ENCODE assay signal across 13 cellular contexts in the genomic region with DNA sequence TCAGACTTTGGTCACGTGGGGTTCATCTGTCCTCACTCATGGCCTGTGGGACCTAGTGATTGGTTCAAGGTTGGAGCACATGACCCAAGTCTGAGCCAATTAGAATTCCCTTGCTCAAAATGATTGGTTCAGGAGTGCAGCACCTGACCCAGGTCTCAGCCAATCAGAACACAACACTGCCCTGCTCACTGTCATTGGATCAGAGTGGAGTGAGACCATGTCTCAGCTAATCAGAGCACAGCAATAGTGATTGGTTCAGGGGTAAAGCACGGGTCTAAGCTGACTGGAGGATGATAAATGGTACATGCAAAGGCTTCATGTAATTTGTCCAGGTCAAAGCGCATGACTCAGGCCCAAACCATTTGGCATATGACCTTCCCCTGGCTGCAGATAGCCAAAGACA.
A peak's percentile ranks its signal among the peaks of the same experiment; 100 is the strongest.
DNase-seq lines count a peak whose midpoint lies in the region; ATAC-seq, FAIRE-seq and TF ChIP-seq lines count a peak whose summit lies in the region.
"Had no signal": no experiment of that assay in that cellular context is flagged by ENCODE, and none has a peak within 500 bp of the region (broad histone marks: within the 10 kb centered on the region; RNA-seq: fewer than 3 reads in every experiment).

No MANE protein-coding gene starts in this region.

- TF ChIP-seq CTCF in fibroblast of villous mesenchyme (IDR thresholded peaks at IDR 0.05; ENCODE audit: insufficient read depth, low read depth, low read length): no peak
- no peak for TF ChIP-seq CTCF in lower leg skin (IDR thresholded peaks at IDR 0.05)

- H3K4me3 ChIP-seq in fibroblast of villous mesenchyme (ENCODE audit: low read depth, low read length) (no peak overlapping the region), lower leg skin (ENCODE audit: low read depth, poor library complexity, severe bottlenecking) (no peak overlapping the region)
- H3K4me3 ChIP-seq: BLaER1, lower lobe of right lung had no signal

- TF ChIP-seq POLR2A in lower leg skin (IDR thresholded peaks at IDR 0.05): no peak

- H3K4me1 Mint-ChIP-seq in activated T-cell treated with anti-CD3 and anti-CD28 coated beads, Interleukin-2, amount 50 U/mL, for 72 hours (ENCODE audit: low read depth): peaks cover 37% of the 10 kb centered on the region

- DNase-seq in activated T-cell treated with anti-CD3 and anti-CD28 coated beads, Interleukin-2, amount 50 U/mL, for 72 hours: no peak
- no peak for DNase-seq in activated T-cell treated with anti-CD3 and anti-CD28 coated beads, Interleukin-2, amount 50 U/mL, for 48 hours
- DNase-seq in SW480 (ENCODE audit: low spot score) (peak; percentile 73), fibroblast of villous mesenchyme (ENCODE audit: low read depth) (peak; percentile 30), urothelium cell line (ENCODE audit: low spot score) (no peak), lower leg skin (ENCODE audit: low spot score in 2 of 2) (no peak), DMS53 treated with DMSO at 0.1 percent for 48 hours (lab: John Stamatoyannopoulos, UW; ENCODE audit: unreplicated experiment) (no peak), HPDE6-E6E7 (ENCODE audit: extremely low spot score) (no peak)
- DNase-seq: activated CD4-positive, alpha-beta T cell treated with anti-CD3 and anti-CD28 coated beads for 48 hours; effector memory CD8-positive, alpha-beta T cell; lower lobe of right lung; NCI-H446 had no signal

- FAIRE-seq in urothelium cell line (lab: Jason Lieb, UNC): peak; percentile 37

- no peak overlapping the region for H3K4me3 Mint-ChIP-seq in activated T-cell treated with anti-CD3 and anti-CD28 coated beads, Interleukin-2, amount 50 U/mL, for 72 hours
- H3K4me3 Mint-ChIP-seq: effector memory CD8-positive, alpha-beta T cell had no signal

- 67 to 86% methylated on average over 3 of the region's 3 CpGs for WGBS in lower leg skin, 2 donors

- peak; percentile 8 to 16 for ATAC-seq in activated T-cell treated with anti-CD3 and anti-CD28 coated beads, Interleukin-2, amount 50 U/mL, for 72 hours (replicated peaks in 1 of 2)
- ATAC-seq: effector memory CD8-positive, alpha-beta T cell; lower lobe of right lung had no signal

- H3K27me3 Mint-ChIP-seq in activated T-cell treated with anti-CD3 and anti-CD28 coated beads, Interleukin-2, amount 50 U/mL, for 72 hours (ENCODE audit: low read depth): no peaks in the 10 kb centered on the region
- H3K27me3 Mint-ChIP-seq: effector memory CD8-positive, alpha-beta T cell had no signal

- no peak overlapping the region for H3K27ac Mint-ChIP-seq in activated T-cell treated with anti-CD3 and anti-CD28 coated beads, Interleukin-2, amount 50 U/mL, for 72 hours

- intact Hi-C loops in lower leg skin (cut with DNase I; ENCODE audit: low total_unique reads): no loop called here

- no peaks in the 10 kb centered on the region for H3K9me3 Mint-ChIP-seq in activated T-cell treated with anti-CD3 and anti-CD28 coated beads, Interleukin-2, amount 50 U/mL, for 72 hours
- H3K9me3 Mint-ChIP-seq: effector memory CD8-positive, alpha-beta T cell had no signal

- peaks cover 7 to 15% of the 10 kb centered on the region in 2 donors for H3K36me3 Mint-ChIP-seq in activated T-cell treated with anti-CD3 and anti-CD28 coated beads, Interleukin-2, amount 50 U/mL, for 72 hours (ENCODE audit: insufficient read depth in 2 of 2)

Comparison
In these comparisons a context has a peak if more than half of its experiments do, and no peak if none do; other contexts are left out.
1. DNase-seq: peak in SW480 (single experiment) and fibroblast of villous mesenchyme (single experiment); none in activated T-cell treated with anti-CD3 and anti-CD28 coated beads, Interleukin-2, amount 50 U/mL, for 72 hours (0 of 2), activated T-cell treated with anti-CD3 and anti-CD28 coated beads, Interleukin-2, amount 50 U/mL, for 48 hours (0 of 2), urothelium cell line (single experiment), lower leg skin (0 of 2), DMS53 treated with DMSO at 0.1 percent for 48 hours (single experiment) and HPDE6-E6E7 (single experiment).